In the genomic region with DNA sequence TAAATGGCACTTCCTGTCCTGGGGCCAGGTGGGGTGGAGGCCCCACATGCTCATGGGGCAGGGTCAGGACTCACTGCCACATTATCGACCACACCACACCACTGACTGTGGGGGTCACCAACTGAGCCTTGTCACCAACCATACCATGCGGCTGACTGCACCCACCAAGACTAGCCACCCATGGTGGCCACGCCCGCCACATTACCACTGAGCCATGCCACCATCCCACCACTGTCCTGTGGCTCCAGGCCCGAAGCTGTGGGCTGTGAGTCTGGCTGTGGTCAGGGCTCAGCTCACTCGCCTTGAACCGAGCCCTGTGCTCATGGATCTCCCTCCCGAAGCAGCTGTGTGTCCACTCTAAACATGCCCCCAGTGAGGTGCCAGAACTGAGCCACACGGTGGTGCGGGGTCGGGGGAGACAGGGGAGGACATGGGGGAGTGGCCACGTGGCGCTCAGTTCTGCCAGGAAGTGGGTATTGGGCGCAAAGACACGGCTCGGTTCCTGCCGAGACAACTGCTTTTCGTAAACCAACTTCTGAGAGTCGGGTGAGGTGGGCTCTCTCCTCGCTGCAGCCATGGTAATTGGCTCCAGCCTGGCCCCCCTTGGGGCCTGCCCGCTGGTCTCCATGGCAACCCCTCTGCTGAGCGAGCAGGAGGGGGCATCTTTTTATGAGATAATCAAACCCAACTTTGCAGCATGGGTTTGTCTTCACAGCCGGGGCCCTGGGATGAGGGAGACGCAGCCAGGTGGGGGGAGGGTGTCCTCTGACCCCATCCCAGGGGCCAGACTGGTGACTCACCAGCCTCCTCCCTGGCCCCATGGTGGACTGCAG, we compare ENCODE assay signal across 8 cellular contexts. TPM values are rescaled to one million over a fixed set of nuclear protein-coding genes. Genes with fewer than 3 reads are reported as not detected.
DNase-seq lines count a peak whose midpoint lies in the region; ATAC-seq and TF ChIP-seq lines count a peak whose summit lies in the region.

No MANE protein-coding gene starts in this region.

- CTCF ChIA-PET in activated CD8-positive, alpha-beta T cell treated with anti-CD3 and anti-CD28 coated beads, Interleukin-2, amount 10 ng/mL, durations not matched to agents 7 days and 5 days (lab: Charles Lee), result interaction anchor here (1.4 kb wide), 1 partner anchor 13 kb away, joined by 3 read pairs; no protein-coding TSS in a partner anchor

- H3K27ac Mint-ChIP-seq in activated CD8-positive, alpha-beta T cell treated with anti-CD3 and anti-CD28 coated beads, Interleukin-2, amount 10 ng/mL, durations not matched to agents 7 days and 5 days, result peak overlapping the region; percentile 97
- H3K27ac Mint-ChIP-seq in endothelial cell (ENCODE audit: unreplicated experiment), result peak overlapping the region; percentile 20
- H3K27ac Mint-ChIP-seq in stimulated activated naive CD8-positive, alpha-beta T cell treated with anti-CD3 and anti-CD28 coated beads, Interleukin-15, amount 100 ng/mL, for 72 hours, result peak overlapping the region; percentile 96

- no peaks in the 10 kb centered on the region for H3K27me3 Mint-ChIP-seq in activated CD8-positive, alpha-beta T cell treated with anti-CD3 and anti-CD28 coated beads, Interleukin-2, amount 10 ng/mL, durations not matched to agents 7 days and 5 days (ENCODE audit: low read depth)
- peaks cover 6% of the 10 kb centered on the region for H3K27me3 Mint-ChIP-seq in endothelial cell (ENCODE audit: unreplicated experiment)
- no peaks in the 10 kb centered on the region for H3K27me3 Mint-ChIP-seq in stimulated activated naive CD8-positive, alpha-beta T cell treated with anti-CD3 and anti-CD28 coated beads, Interleukin-15, amount 100 ng/mL, for 72 hours

- H3K4me3 Mint-ChIP-seq in activated CD8-positive, alpha-beta T cell treated with anti-CD3 and anti-CD28 coated beads, Interleukin-2, amount 10 ng/mL, durations not matched to agents 7 days and 5 days, result peak overlapping the region; percentile 63
- H3K4me3 Mint-ChIP-seq in endothelial cell (ENCODE audit: unreplicated experiment), result peak overlapping the region; percentile 49
- peak overlapping the region; percentile 63 to 64 for H3K4me3 Mint-ChIP-seq in stimulated activated naive CD8-positive, alpha-beta T cell treated with anti-CD3 and anti-CD28 coated beads, Interleukin-15, amount 100 ng/mL, for 72 hours

- POLR2A ChIA-PET in activated CD8-positive, alpha-beta T cell treated with anti-CD3 and anti-CD28 coated beads, Interleukin-2, amount 10 ng/mL, durations not matched to agents 7 days and 5 days (lab: Charles Lee), result no interaction called here

- DNase-seq in NCI-H82 (lab: John Stamatoyannopoulos, UW) (peak; percentile 21), NCI-H82 treated with DMSO at 0.1 percent for 48 hours (lab: John Stamatoyannopoulos, UW; ENCODE audit: unreplicated experiment) (no peak), endothelial cell (ENCODE audit: low spot score) (no peak), NCI-H128 (lab: John Stamatoyannopoulos, UW; ENCODE audit: unreplicated experiment) (no peak)
- DNase-seq in activated CD8-positive, alpha-beta T cell treated with anti-CD3 and anti-CD28 coated beads, Interleukin-2, amount 10 ng/mL, durations not matched to agents 7 days and 5 days, result peak; percentile 78
- DNase-seq in stimulated activated naive CD8-positive, alpha-beta T cell treated with anti-CD3 and anti-CD28 coated beads, Interleukin-15, amount 100 ng/mL, for 72 hours, result peak; percentile 53 to 67

- peak; percentile 59 for ATAC-seq in activated CD8-positive, alpha-beta T cell treated with anti-CD3 and anti-CD28 coated beads, Interleukin-2, amount 10 ng/mL, durations not matched to agents 7 days and 5 days
- peak; percentile 61 for ATAC-seq in stimulated activated naive CD8-positive, alpha-beta T cell treated with anti-CD3 and anti-CD28 coated beads, Interleukin-15, amount 100 ng/mL, for 72 hours
- ATAC-seq in HG03025 (IDR thresholded peaks at IDR 0.05; ENCODE audit: low FRiP score, unreplicated experiment) (no peak), GM21367 (IDR thresholded peaks at IDR 0.05; ENCODE audit: unreplicated experiment) (no peak)

- H3K9me3 Mint-ChIP-seq in activated CD8-positive, alpha-beta T cell treated with anti-CD3 and anti-CD28 coated beads, Interleukin-2, amount 10 ng/mL, durations not matched to agents 7 days and 5 days (ENCODE audit: insufficient read depth), result no peaks in the 10 kb centered on the region
- H3K9me3 Mint-ChIP-seq in endothelial cell (ENCODE audit: unreplicated experiment), result no peaks in the 10 kb centered on the region
- H3K9me3 Mint-ChIP-seq in stimulated activated naive CD8-positive, alpha-beta T cell treated with anti-CD3 and anti-CD28 coated beads, Interleukin-15, amount 100 ng/mL, for 72 hours, result no peaks in the 10 kb centered on the region

- H3K4me1 Mint-ChIP-seq in activated CD8-positive, alpha-beta T cell treated with anti-CD3 and anti-CD28 coated beads, Interleukin-2, amount 10 ng/mL, durations not matched to agents 7 days and 5 days (ENCODE audit: low read depth), result peaks cover 45% of the 10 kb centered on the region
- H3K4me1 Mint-ChIP-seq in endothelial cell (ENCODE audit: unreplicated experiment), result peaks cover 29% of the 10 kb centered on the region
- H3K4me1 Mint-ChIP-seq in stimulated activated naive CD8-positive, alpha-beta T cell treated with anti-CD3 and anti-CD28 coated beads, Interleukin-15, amount 100 ng/mL, for 72 hours, result peaks cover 60% of the 10 kb centered on the region

- TF ChIP-seq CTCF in endothelial cell (IDR thresholded peaks at IDR 0.05; ENCODE audit: unreplicated experiment), result no peak

- no peaks in the 10 kb centered on the region for H3K36me3 Mint-ChIP-seq in activated CD8-positive, alpha-beta T cell treated with anti-CD3 and anti-CD28 coated beads, Interleukin-2, amount 10 ng/mL, durations not matched to agents 7 days and 5 days (ENCODE audit: low read depth)
- H3K36me3 Mint-ChIP-seq in endothelial cell (ENCODE audit: low read depth, unreplicated experiment), result no peaks in the 10 kb centered on the region

RNA-seq across cellular contexts. Expression of a gene that starts 23.2 kb away (rescaled TPM):
- 1 to 10 TPM; 3.7 to 3.8 TPM for total RNA-seq in activated CD8-positive, alpha-beta T cell treated with anti-CD3 and anti-CD28 coated beads, Interleukin-2, amount 10 ng/mL, durations not matched to agents 7 days and 5 days
- 19.0 TPM for total RNA-seq in endothelial cell (ENCODE audit: unreplicated experiment)

Comparison
In these comparisons a context has a peak if more than half of its experiments do, and no peak if none do; other contexts are left out.
1. DNase-seq: peak in NCI-H82 (single experiment), activated CD8-positive, alpha-beta T cell treated with anti-CD3 and anti-CD28 coated beads, Interleukin-2, amount 10 ng/mL, durations not matched to agents 7 days and 5 days (single experiment) and stimulated activated naive CD8-positive, alpha-beta T cell treated with anti-CD3 and anti-CD28 coated beads, Interleukin-15, amount 100 ng/mL, for 72 hours (2 of 2); none in NCI-H82 treated with DMSO at 0.1 percent for 48 hours (single experiment), endothelial cell (single experiment) and NCI-H128 (single experiment).
2. ATAC-seq: peak in activated CD8-positive, alpha-beta T cell treated with anti-CD3 and anti-CD28 coated beads, Interleukin-2, amount 10 ng/mL, durations not matched to agents 7 days and 5 days (single experiment) and stimulated activated naive CD8-positive, alpha-beta T cell treated with anti-CD3 and anti-CD28 coated beads, Interleukin-15, amount 100 ng/mL, for 72 hours (single experiment); none in HG03025 (single experiment) and GM21367 (single experiment).
3. H3K27ac Mint-ChIP-seq: peak in every context shown above with its lines; median percentile 97 in activated CD8-positive, alpha-beta T cell treated with anti-CD3 and anti-CD28 coated beads, Interleukin-2, amount 10 ng/mL, durations not matched to agents 7 days and 5 days; 96 in stimulated activated naive CD8-positive, alpha-beta T cell treated with anti-CD3 and anti-CD28 coated beads, Interleukin-15, amount 100 ng/mL, for 72 hours; 20 in endothelial cell.
4. Peak in every context shown above with its lines, with median percentiles within 50 percentile points of each other: H3K4me3 Mint-ChIP-seq.